Comparison of ENCODE assay signal across 21 cellular contexts in the genomic region with DNA sequence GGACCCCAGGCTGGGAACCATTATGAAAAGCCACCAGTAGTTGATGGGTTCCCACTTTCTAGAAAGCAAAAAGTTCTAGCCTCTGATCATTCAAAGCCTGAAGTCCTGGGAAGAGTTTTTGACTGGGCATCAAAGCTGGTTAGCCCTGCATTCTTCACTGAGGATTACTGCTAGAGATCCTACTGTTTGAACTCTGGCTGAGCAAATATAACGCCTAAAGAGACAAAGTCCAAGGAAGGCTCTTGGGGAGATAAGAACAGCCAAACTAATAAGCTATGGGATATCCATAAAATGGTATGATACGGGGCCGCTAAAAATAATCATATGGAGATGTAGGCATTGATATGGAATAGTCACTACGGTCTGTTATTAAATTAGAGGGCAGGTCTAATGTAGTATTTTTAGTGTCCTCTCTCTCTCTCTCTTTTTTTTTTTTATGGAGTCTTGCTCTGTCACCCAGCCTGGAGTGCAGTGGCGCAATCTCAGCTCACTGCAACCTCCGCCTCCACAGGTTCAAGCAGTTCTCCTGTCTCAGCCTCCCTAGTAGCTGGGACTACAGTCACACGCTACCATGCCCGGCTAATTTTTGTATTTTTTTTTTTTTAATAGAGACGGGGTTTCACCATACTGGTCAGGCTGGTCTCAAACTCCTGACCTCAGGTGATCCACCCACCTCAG.
"Had no signal": no experiment of that assay in that cellular context is flagged by ENCODE, and none has a peak within 500 bp of the region (broad histone marks: within the 10 kb centered on the region; RNA-seq: fewer than 3 reads in every experiment).

No MANE protein-coding gene starts in this region.

- H3K27me3 ChIP-seq: gastroesophageal sphincter, upper lobe of left lung had no signal

- H3K4me3 Mint-ChIP-seq: activated B cell treated with CpG ODN at 0.5 μM for 24 hours; activated CD4-positive, alpha-beta memory T cell treated with anti-CD3 and anti-CD28 coated beads, Interleukin-2, amount 10 ng/mL, durations not matched to agents 7 days and 5 days; activated naive CD4-positive, alpha-beta T cell treated with anti-CD3 and anti-CD28 coated beads, Interleukin-2, amount 10 ng/mL, durations not matched to agents 7 days and 5 days; activated T-cell treated with anti-CD3 and anti-CD28 coated beads, Interleukin-2, amount 50 U/mL, for 72 hours; natural killer cell had no signal

- H3K9me3 Mint-ChIP-seq: activated B cell treated with CpG ODN at 0.5 μM for 24 hours; activated naive CD4-positive, alpha-beta T cell treated with anti-CD3 and anti-CD28 coated beads, Interleukin-2, amount 10 ng/mL, durations not matched to agents 7 days and 5 days; activated T-cell treated with anti-CD3 and anti-CD28 coated beads, Interleukin-2, amount 50 U/mL, for 72 hours; natural killer cell had no signal

- H3K27ac ChIP-seq: coronary artery, epithelial cell of prostate, gastroesophageal sphincter, heart left ventricle, thoracic aorta, upper lobe of left lung had no signal

- ATAC-seq: activated T-cell treated with anti-CD3 and anti-CD28 coated beads, Interleukin-2, amount 50 U/mL, for 72 hours; gastroesophageal sphincter; heart left ventricle; natural killer cell had no signal

- FAIRE-seq: bronchial epithelial cell, keratinocyte had no signal

- H3K36me3 Mint-ChIP-seq: natural killer cell had no signal

- H3K4me3 ChIP-seq: coronary artery, gastroesophageal sphincter, heart left ventricle, lung, thoracic aorta, upper lobe of left lung had no signal

- H3K36me3 ChIP-seq: gastroesophageal sphincter, thoracic aorta had no signal

- H3K9me3 ChIP-seq: gastroesophageal sphincter, heart left ventricle, thoracic aorta, upper lobe of left lung had no signal

- H3K4me1 ChIP-seq: gastroesophageal sphincter, upper lobe of left lung had no signal

- H3K27ac Mint-ChIP-seq: activated B cell treated with CpG ODN at 0.5 μM for 24 hours; activated CD4-positive, alpha-beta memory T cell treated with anti-CD3 and anti-CD28 coated beads, Interleukin-2, amount 10 ng/mL, durations not matched to agents 7 days and 5 days; activated naive CD4-positive, alpha-beta T cell treated with anti-CD3 and anti-CD28 coated beads, Interleukin-2, amount 10 ng/mL, durations not matched to agents 7 days and 5 days; activated T-cell treated with anti-CD3 and anti-CD28 coated beads, Interleukin-2, amount 50 U/mL, for 72 hours; natural killer cell had no signal

- H3K27me3 Mint-ChIP-seq: activated B cell treated with CpG ODN at 0.5 μM for 24 hours; activated CD4-positive, alpha-beta memory T cell treated with anti-CD3 and anti-CD28 coated beads, Interleukin-2, amount 10 ng/mL, durations not matched to agents 7 days and 5 days; activated naive CD4-positive, alpha-beta T cell treated with anti-CD3 and anti-CD28 coated beads, Interleukin-2, amount 10 ng/mL, durations not matched to agents 7 days and 5 days had no signal

- DNase-seq: activated B cell treated with CpG ODN at 0.5 μM for 24 hours; activated CD4-positive, alpha-beta memory T cell treated with anti-CD3 and anti-CD28 coated beads, Interleukin-2, amount 10 ng/mL, durations not matched to agents 7 days and 5 days; activated CD4-positive, alpha-beta T cell treated with anti-CD3 and anti-CD28 coated beads for 4 hours; activated effector memory CD4-positive, alpha-beta T cell treated with Interleukin-2 at 50 U/mL for 16 hours; activated naive CD4-positive, alpha-beta T cell treated with anti-CD3 and anti-CD28 coated beads, Interleukin-2, amount 10 ng/mL, durations not matched to agents 7 days and 5 days; activated T-cell treated with anti-CD3 and anti-CD28 coated beads, Interleukin-2, amount 50 U/mL, for 72 hours; amygdala; heart left ventricle; natural killer cell; retina; stimulated activated CD4-positive, alpha-beta T cell treated with anti-CD3 and anti-CD28 coated beads, Interleukin-4, amount 100 ng/mL, for 24 hours; stimulated activated naive CD4-positive, alpha-beta T cell treated with Interleukin-2 at 50 U/mL for 16 hours; T1000; upper lobe of left lung had no signal
